ENCODE assay signal across 1 cellular context in the genomic region with DNA sequence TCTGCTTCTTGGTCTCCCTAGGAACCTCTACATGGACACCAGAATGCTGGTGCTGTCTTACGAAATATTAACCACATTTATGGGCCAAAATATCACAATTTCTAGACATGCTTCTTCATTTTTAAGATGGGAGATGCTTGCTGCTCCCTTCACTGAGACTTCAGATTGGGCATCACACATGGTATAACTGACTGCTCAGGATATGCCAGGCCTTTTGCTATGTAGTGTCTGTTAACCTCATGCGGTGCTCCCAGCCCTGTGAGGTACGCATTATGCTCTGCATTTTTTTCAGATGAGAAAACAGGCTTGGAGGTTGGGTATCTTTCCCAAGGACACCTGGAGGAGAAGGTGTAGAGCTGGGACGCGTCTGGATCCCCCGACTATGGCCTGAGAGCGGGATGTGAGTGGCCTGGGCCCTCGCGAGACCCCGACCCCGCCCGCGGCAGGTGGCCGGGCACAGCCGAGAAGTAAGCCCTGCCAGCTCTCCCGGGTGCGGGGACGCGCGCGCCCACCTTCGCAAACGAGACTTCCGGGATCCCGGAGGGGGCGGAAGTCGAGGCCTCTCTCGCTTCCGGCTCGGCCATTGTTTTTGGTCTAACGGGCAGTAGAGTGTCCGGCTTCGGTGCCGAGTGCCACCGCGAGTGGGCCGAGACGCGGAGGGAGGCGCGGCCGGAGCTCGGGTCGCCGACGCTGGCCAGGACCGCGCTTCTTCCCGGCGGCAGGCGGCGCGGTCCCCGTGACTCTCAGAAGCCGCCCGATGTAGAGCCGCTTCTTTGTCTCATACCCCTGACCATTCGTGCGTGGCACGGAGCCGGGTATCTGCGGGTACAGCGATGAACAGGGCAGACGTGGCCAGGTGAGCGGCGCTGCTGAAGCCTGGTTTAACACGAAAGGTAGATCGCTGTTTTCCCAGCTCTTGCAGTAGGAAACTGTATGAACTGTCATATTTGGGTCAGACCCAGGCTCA.
TF ChIP-seq lines count a peak whose summit lies in the region.

TSS of gene ZKSCAN7 (plus strand) at position 568 of the 967 bp plus-strand sequence. CDS start 1,855 bp downstream, outside the sequence.

TF ChIP-seq in HepG2, 621 proteins besides CTCF, POLR2A, EP300 and RAD21 (continued from another document and continues in another):
- TF ChIP-seq ZNF503 (CRISPR knock-in tag; IDR thresholded peaks at IDR 0.05) (no peak), ZNF256 (CRISPR knock-in tag; conservative IDR thresholded peaks at IDR 0.05) (no peak), IRF2 (CRISPR knock-in tag; IDR thresholded peaks at IDR 0.05) (no peak), ZNF800 (CRISPR knock-in tag; IDR thresholded peaks at IDR 0.05) (no peak), ZFX (CRISPR knock-in tag; IDR thresholded peaks at IDR 0.05; ENCODE audit: low read depth) (peak; percentile 70), ZNF572 (CRISPR knock-in tag; IDR thresholded peaks at IDR 0.05) (no peak), ARID2 (CRISPR knock-in tag; IDR thresholded peaks at IDR 0.05; ENCODE audit: borderline replicate concordance) (no peak), ZNF530 (CRISPR knock-in tag; IDR thresholded peaks at IDR 0.05; ENCODE audit: low read depth) (no peak), JARID2 (CRISPR knock-in tag; IDR thresholded peaks at IDR 0.05; ENCODE audit: insufficient replicate concordance) (no peak), TMF1 (CRISPR knock-in tag; IDR thresholded peaks at IDR 0.05; ENCODE audit: low read depth) (no peak), RFX3 (CRISPR knock-in tag; IDR thresholded peaks at IDR 0.05) (no peak), CEBPG (CRISPR knock-in tag; IDR thresholded peaks at IDR 0.05) (no peak), ZNF260 (CRISPR knock-in tag; IDR thresholded peaks at IDR 0.05; ENCODE audit: borderline replicate concordance, low read depth) (no peak), ZSCAN22 (CRISPR knock-in tag; IDR thresholded peaks at IDR 0.05) (no peak), ZSCAN9 (CRISPR knock-in tag; IDR thresholded peaks at IDR 0.05; ENCODE audit: borderline replicate concordance) (no peak), NFATC3 (CRISPR knock-in tag; IDR thresholded peaks at IDR 0.05) (no peak), ZNF350 (CRISPR knock-in tag; IDR thresholded peaks at IDR 0.05; ENCODE audit: borderline replicate concordance, low read depth) (no peak), TOPORS (CRISPR knock-in tag; IDR thresholded peaks at IDR 0.05) (no peak), SMYD3 (CRISPR knock-in tag; IDR thresholded peaks at IDR 0.05) (no peak), ZNF788 (CRISPR knock-in tag; IDR thresholded peaks at IDR 0.05; ENCODE audit: borderline replicate concordance) (no peak), NR0B2 (CRISPR knock-in tag; IDR thresholded peaks at IDR 0.05) (no peak), RELA (CRISPR knock-in tag; IDR thresholded peaks at IDR 0.05) (no peak), ZNF362 (CRISPR knock-in tag; IDR thresholded peaks at IDR 0.05; ENCODE audit: borderline replicate concordance) (no peak), MZF1 (CRISPR knock-in tag; IDR thresholded peaks at IDR 0.05; ENCODE audit: borderline replicate concordance) (no peak), HOXA5 (CRISPR knock-in tag; IDR thresholded peaks at IDR 0.05) (no peak), ZNF33B (CRISPR knock-in tag; IDR thresholded peaks at IDR 0.05) (0 out of 2 replicates have a peak, but pooled peaks have one; percentile 53), ZNF713 (CRISPR knock-in tag; IDR thresholded peaks at IDR 0.05) (no peak), KDM2A (CRISPR knock-in tag; IDR thresholded peaks at IDR 0.05; ENCODE audit: borderline replicate concordance, low read depth) (peak; percentile 61; the same call in 1 of the 2 replicates), ZNF230 (CRISPR knock-in tag; IDR thresholded peaks at IDR 0.05) (no peak), MAFG (CRISPR knock-in tag; IDR thresholded peaks at IDR 0.05) (no peak), NAIF1 (CRISPR knock-in tag; IDR thresholded peaks at IDR 0.05; ENCODE audit: borderline replicate concordance) (no peak), ZBTB42 (CRISPR knock-in tag; IDR thresholded peaks at IDR 0.05) (no peak), SIN3B (IDR thresholded peaks at IDR 0.05; ENCODE audit: low read length) (no peak), ISX (CRISPR knock-in tag; conservative IDR thresholded peaks at IDR 0.05) (no peak), ZBTB1 (CRISPR knock-in tag; IDR thresholded peaks at IDR 0.05; ENCODE audit: borderline replicate concordance) (no peak), HMGXB3 (CRISPR knock-in tag; IDR thresholded peaks at IDR 0.05; ENCODE audit: borderline replicate concordance) (no peak; the same call in 1 of the 2 replicates)
- TF ChIP-seq, protein P1, sequence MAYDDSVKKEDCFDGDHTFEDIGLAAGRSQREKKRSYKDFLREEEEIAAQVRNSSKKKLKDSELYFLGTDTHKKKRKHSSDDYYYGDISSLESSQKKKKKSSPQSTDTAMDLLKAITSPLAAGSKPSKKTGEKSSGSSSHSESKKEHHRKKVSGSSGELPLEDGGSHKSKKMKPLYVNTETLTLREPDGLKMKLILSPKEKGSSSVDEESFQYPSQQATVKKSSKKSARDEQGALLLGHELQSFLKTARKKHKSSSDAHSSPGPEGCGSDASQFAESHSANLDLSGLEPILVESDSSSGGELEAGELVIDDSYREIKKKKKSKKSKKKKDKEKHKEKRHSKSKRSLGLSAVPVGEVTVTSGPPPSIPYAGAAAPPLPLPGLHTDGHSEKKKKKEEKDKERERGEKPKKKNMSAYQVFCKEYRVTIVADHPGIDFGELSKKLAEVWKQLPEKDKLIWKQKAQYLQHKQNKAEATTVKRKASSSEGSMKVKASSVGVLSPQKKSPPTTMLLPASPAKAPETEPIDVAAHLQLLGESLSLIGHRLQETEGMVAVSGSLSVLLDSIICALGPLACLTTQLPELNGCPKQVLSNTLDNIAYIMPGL (CRISPR knock-in tag; IDR thresholded peaks at IDR 0.05; ENCODE audit: borderline replicate concordance in 1 of 2, low read depth in 1 of 2) = no peak
- TF ChIP-seq, protein P2, sequence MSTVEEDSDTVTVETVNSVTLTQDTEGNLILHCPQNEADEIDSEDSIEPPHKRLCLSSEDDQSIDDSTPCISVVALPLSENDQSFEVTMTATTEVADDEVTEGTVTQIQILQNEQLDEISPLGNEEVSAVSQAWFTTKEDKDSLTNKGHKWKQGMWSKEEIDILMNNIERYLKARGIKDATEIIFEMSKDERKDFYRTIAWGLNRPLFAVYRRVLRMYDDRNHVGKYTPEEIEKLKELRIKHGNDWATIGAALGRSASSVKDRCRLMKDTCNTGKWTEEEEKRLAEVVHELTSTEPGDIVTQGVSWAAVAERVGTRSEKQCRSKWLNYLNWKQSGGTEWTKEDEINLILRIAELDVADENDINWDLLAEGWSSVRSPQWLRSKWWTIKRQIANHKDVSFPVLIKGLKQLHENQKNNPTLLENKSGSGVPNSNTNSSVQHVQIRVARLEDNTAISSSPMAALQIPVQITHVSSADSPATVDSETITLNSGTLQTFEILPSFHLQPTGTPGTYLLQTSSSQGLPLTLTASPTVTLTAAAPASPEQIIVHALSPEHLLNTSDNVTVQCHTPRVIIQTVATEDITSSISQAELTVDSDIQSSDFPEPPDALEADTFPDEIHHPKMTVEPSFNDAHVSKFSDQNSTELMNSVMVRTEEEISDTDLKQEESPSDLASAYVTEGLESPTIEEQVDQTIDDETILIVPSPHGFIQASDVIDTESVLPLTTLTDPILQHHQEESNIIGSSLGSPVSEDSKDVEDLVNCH (CRISPR knock-in tag; IDR thresholded peaks at IDR 0.05) = no peak
- TF ChIP-seq, protein P3, sequence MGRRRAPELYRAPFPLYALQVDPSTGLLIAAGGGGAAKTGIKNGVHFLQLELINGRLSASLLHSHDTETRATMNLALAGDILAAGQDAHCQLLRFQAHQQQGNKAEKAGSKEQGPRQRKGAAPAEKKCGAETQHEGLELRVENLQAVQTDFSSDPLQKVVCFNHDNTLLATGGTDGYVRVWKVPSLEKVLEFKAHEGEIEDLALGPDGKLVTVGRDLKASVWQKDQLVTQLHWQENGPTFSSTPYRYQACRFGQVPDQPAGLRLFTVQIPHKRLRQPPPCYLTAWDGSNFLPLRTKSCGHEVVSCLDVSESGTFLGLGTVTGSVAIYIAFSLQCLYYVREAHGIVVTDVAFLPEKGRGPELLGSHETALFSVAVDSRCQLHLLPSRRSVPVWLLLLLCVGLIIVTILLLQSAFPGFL (CRISPR knock-in tag; IDR thresholded peaks at IDR 0.05) = no peak
- TF ChIP-seq, protein P4, sequence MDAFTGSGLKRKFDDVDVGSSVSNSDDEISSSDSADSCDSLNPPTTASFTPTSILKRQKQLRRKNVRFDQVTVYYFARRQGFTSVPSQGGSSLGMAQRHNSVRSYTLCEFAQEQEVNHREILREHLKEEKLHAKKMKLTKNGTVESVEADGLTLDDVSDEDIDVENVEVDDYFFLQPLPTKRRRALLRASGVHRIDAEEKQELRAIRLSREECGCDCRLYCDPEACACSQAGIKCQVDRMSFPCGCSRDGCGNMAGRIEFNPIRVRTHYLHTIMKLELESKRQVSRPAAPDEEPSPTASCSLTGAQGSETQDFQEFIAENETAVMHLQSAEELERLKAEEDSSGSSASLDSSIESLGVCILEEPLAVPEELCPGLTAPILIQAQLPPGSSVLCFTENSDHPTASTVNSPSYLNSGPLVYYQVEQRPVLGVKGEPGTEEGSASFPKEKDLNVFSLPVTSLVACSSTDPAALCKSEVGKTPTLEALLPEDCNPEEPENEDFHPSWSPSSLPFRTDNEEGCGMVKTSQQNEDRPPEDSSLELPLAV (CRISPR knock-in tag; conservative IDR thresholded peaks at IDR 0.05; ENCODE audit: low read depth) = 0 out of 2 replicates have a peak, but pooled peaks have one; percentile 53
